ENCODE assay signal across 33 cellular contexts in genomic region chr5:135937245-135937644, GRCh38. TPM values are rescaled to one million over a fixed set of nuclear protein-coding genes. Genes with fewer than 3 reads are reported as not detected.
"Had no signal": no experiment of that assay in that cellular context is flagged by ENCODE, and none has a peak within 500 bp of the region (broad histone marks: within the 10 kb centered on the region; RNA-seq: fewer than 3 reads in every experiment).

No MANE protein-coding gene starts in this region.

- ATAC-seq: activated CD4-positive, alpha-beta T cell treated with anti-CD3 and anti-CD28 coated beads for 36 hours; activated CD8-positive, alpha-beta memory T cell treated with anti-CD3 and anti-CD28 coated beads, Interleukin-2, amount 10 ng/mL, durations not matched to agents 7 days and 5 days; activated CD8-positive, alpha-beta T cell treated with anti-CD3 and anti-CD28 coated beads, Interleukin-2, amount 10 ng/mL, durations not matched to agents 7 days and 5 days; activated naive CD8-positive, alpha-beta T cell treated with anti-CD3 and anti-CD28 coated beads, Interleukin-2, amount 50 U/mL, for 24 hours had no signal

- H3K4me1 ChIP-seq: ascending aorta had no signal

- H3K27me3 ChIP-seq: ascending aorta had no signal

- H3K4me3 ChIP-seq: ascending aorta, cardiac muscle cell had no signal

- H3K36me3 ChIP-seq: ascending aorta, cardiac muscle cell had no signal

- H3K27ac ChIP-seq: ascending aorta, cardiac muscle cell, VCaP had no signal

- FAIRE-seq: bronchial epithelial cell, TTC549 had no signal

- DNase-seq: activated B cell treated with CpG ODN at 0.5 μM for 24 hours; activated CD4-positive, alpha-beta memory T cell treated with anti-CD3 and anti-CD28 coated beads, Interleukin-2, amount 10 ng/mL, durations not matched to agents 7 days and 5 days; activated CD4-positive, alpha-beta T cell treated with anti-CD3 and anti-CD28 coated beads for 36 hours; activated CD4-positive, alpha-beta T cell treated with anti-CD3 and anti-CD28 coated beads for 48 hours; activated CD4-positive, alpha-beta T cell treated with anti-CD3 and anti-CD28 coated beads, Interleukin-2, amount 10 ng/mL, durations not matched to agents 7 days and 5 days; activated CD4-positive, alpha-beta T cell treated with anti-CD3 and anti-CD28 coated beads, Interleukin-2, amount 50 U/mL, for 48 hours; activated CD4-positive, CD25-positive, alpha-beta regulatory T cell treated with anti-CD3 and anti-CD28 coated beads, Interleukin-2, amount 50 U/mL, for 72 hours; activated CD8-positive, alpha-beta memory T cell treated with anti-CD3 and anti-CD28 coated beads for 24 hours; activated CD8-positive, alpha-beta memory T cell treated with anti-CD3 and anti-CD28 coated beads, Interleukin-2, amount 10 ng/mL, durations not matched to agents 7 days and 5 days; activated CD8-positive, alpha-beta memory T cell treated with anti-CD3 and anti-CD28 coated beads, Interleukin-2, amount 50 U/mL, for 48 hours; activated CD8-positive, alpha-beta T cell treated with anti-CD3 and anti-CD28 coated beads, Interleukin-2, amount 10 ng/mL, durations not matched to agents 7 days and 5 days; activated effector memory CD4-positive, alpha-beta T cell treated with Interleukin-2 at 50 U/mL for 16 hours; activated gamma-delta T cell; activated naive CD4-positive, alpha-beta T cell treated with anti-CD3 and anti-CD28 coated beads, Interleukin-2, amount 10 ng/mL, durations not matched to agents 7 days and 5 days; activated naive CD4-positive, alpha-beta T cell treated with Interleukin-2 at 50 U/mL for 16 hours; activated naive CD8-positive, alpha-beta T cell treated with anti-CD3 and anti-CD28 coated beads, Interleukin-2, amount 10 ng/mL, durations not matched to agents 7 days and 5 days; activated naive CD8-positive, alpha-beta T cell treated with anti-CD3 and anti-CD28 coated beads, Interleukin-2, amount 50 U/mL, for 24 hours; activated T-cell treated with anti-CD3 and anti-CD28 coated beads, Interleukin-2, amount 50 U/mL, for 24 hours; activated T-cell treated with anti-CD3 and anti-CD28 coated beads, Interleukin-2, amount 50 U/mL, for 48 hours; amygdala; anterior cingulate cortex; caudate nucleus; cerebellar nuclear complex; T-helper 2 cell; T-helper 9 cell had no signal

- H3K9me3 ChIP-seq: ascending aorta had no signal

RNA-seq across cellular contexts. Expression of gene LECT2, which starts 17.5 kb away (rescaled TPM):
- total RNA-seq: activated B cell treated with CpG ODN at 0.5 μM for 24 hours; activated CD4-positive, alpha-beta memory T cell treated with anti-CD3 and anti-CD28 coated beads, Interleukin-2, amount 10 ng/mL, durations not matched to agents 7 days and 5 days; activated CD4-positive, alpha-beta T cell treated with anti-CD3 and anti-CD28 coated beads for 36 hours; activated CD4-positive, alpha-beta T cell treated with anti-CD3 and anti-CD28 coated beads, Interleukin-2, amount 10 ng/mL, durations not matched to agents 7 days and 5 days; activated CD8-positive, alpha-beta memory T cell treated with anti-CD3 and anti-CD28 coated beads, Interleukin-2, amount 10 ng/mL, durations not matched to agents 7 days and 5 days; activated CD8-positive, alpha-beta T cell treated with anti-CD3 and anti-CD28 coated beads, Interleukin-2, amount 10 ng/mL, durations not matched to agents 7 days and 5 days; activated naive CD8-positive, alpha-beta T cell treated with anti-CD3 and anti-CD28 coated beads, Interleukin-2, amount 10 ng/mL, durations not matched to agents 7 days and 5 days; activated T-helper 2 cell treated with anti-CD3 and anti-CD28 coated beads, Interferon-gamma antibody, Interleukin-2, Interleukin-4, amounts not matched to agents 10 μg/mL and 5 μg/mL and 100 μg/mL, durations not matched to agents 14 hours and 24 hours and 36 hours; ascending aorta; bronchial epithelial cell; cardiac muscle cell; chondrocyte had no signal
- polyA plus RNA-seq: adipose tissue, cardiac muscle cell had no signal

RNA-seq across cellular contexts. Expression of gene IL9, which starts 41.6 kb away (rescaled TPM):
- total RNA-seq: activated B cell treated with CpG ODN at 0.5 μM for 24 hours; activated CD4-positive, alpha-beta memory T cell treated with anti-CD3 and anti-CD28 coated beads, Interleukin-2, amount 10 ng/mL, durations not matched to agents 7 days and 5 days; activated CD4-positive, alpha-beta T cell treated with anti-CD3 and anti-CD28 coated beads, Interleukin-2, amount 10 ng/mL, durations not matched to agents 7 days and 5 days; activated CD8-positive, alpha-beta memory T cell treated with anti-CD3 and anti-CD28 coated beads, Interleukin-2, amount 10 ng/mL, durations not matched to agents 7 days and 5 days; activated CD8-positive, alpha-beta T cell treated with anti-CD3 and anti-CD28 coated beads, Interleukin-2, amount 10 ng/mL, durations not matched to agents 7 days and 5 days; activated naive CD8-positive, alpha-beta T cell treated with anti-CD3 and anti-CD28 coated beads, Interleukin-2, amount 10 ng/mL, durations not matched to agents 7 days and 5 days; ascending aorta; bronchial epithelial cell; cardiac muscle cell; chondrocyte had no signal
- polyA plus RNA-seq: adipose tissue, cardiac muscle cell had no signal
